15 cellular contexts compared by ENCODE assay signal in genomic region chr9:134681061-134681661, GRCh38. TPM values are rescaled to one million over a fixed set of nuclear protein-coding genes. Genes with fewer than 3 reads are reported as not detected.
DNase-seq lines count a peak whose midpoint lies in the region; ATAC-seq, FAIRE-seq and TF ChIP-seq lines count a peak whose summit lies in the region.
"Had no signal": no experiment of that assay in that cellular context is flagged by ENCODE, and none has a peak within 500 bp of the region (broad histone marks: within the 10 kb centered on the region; RNA-seq: fewer than 3 reads in every experiment).

No MANE protein-coding gene starts in this region.

- BruUV-seq in HepG2 (replicated peaks; lab: Mats Ljungman, UMichigan): no TSS peak

- peak overlapping the region; percentile 57 for H4K91ac ChIP-seq in trophoblast cell (ENCODE audit: low read depth, low read length)

- peak overlapping the region; percentile 79 for H2BK120ac ChIP-seq in trophoblast cell (ENCODE audit: insufficient read depth, low read length, poor library complexity)

- POLR2A ChIA-PET in HepG2 (lab: Yijun Ruan, JAX): no interaction called here

- peak overlapping the region; percentile 65 for H3K14ac ChIP-seq in trophoblast cell (ENCODE audit: low read length)

- 54% methylated on average over 22 of the region's 22 CpGs for WGBS in liver
- WGBS in HepG2 (ENCODE audit: low lambda C conversion rate): 4% methylated on average over 10 of the region's 22 CpGs
- WGBS in heart right ventricle, 2 donors: 47 to 60% methylated on average over 22 of the region's 22 CpGs
- no CpG with 5 or more reads among the region's 22 CpGs for WGBS in trophoblast cell (ENCODE audit: extremely low coverage, insufficient coverage, insufficient read length)

- H3K9ac ChIP-seq in liver (ENCODE audit: low read depth in 1 of 2, low read length in 2 of 2) (no peak overlapping the region), HepG2 (ENCODE audit: insufficient read depth, low read depth, low read length) (no peak overlapping the region), trophoblast cell (ENCODE audit: low read length) (no peak overlapping the region)
- H3K9ac ChIP-seq: parathyroid adenoma had no signal

- H3K27me3 ChIP-seq in liver (ENCODE audit: control insufficient read depth in 4 of 4, insufficient read depth in 4 of 4, low read length in 3 of 4) (peaks cover 0 to 3% (median 0%) of the 10 kb centered on the region in 4 donors), HepG2 (ENCODE audit: control insufficient read depth in 1 of 2, insufficient read depth in 2 of 2, low read length in 2 of 2) (peaks cover 5 to 44% of the 10 kb centered on the region in 2 experiments; a peak in 4 of 5 replicates), heart right ventricle (no peaks in the 10 kb centered on the region), trophoblast cell (ENCODE audit: insufficient read depth, low read length) (no peaks in the 10 kb centered on the region)
- H3K27me3 ChIP-seq: tibial nerve had no signal

- H3K4me3 ChIP-seq in liver (ENCODE audit: low read depth in 1 of 3, low read length in 3 of 3) (no peak overlapping the region), HepG2 (replicated peaks in 1 of 3; ENCODE audit: insufficient read depth in 1 of 3, low read depth in 2 of 3, low read length in 3 of 3) (no peak overlapping the region), heart right ventricle (no peak overlapping the region), trophoblast cell (ENCODE audit: low read depth, low read length) (no peak overlapping the region)
- H3K4me3 ChIP-seq: tibial nerve had no signal

- H3K23ac ChIP-seq in trophoblast cell (ENCODE audit: low read length): no peak overlapping the region

- no peak overlapping the region for H4K12ac ChIP-seq in trophoblast cell (ENCODE audit: low read depth, low read length)

- H3K79me2 ChIP-seq in HepG2 (ENCODE audit: insufficient read depth, low read length) (no peaks in the 10 kb centered on the region), trophoblast cell (ENCODE audit: control insufficient read depth, insufficient read depth, low read length, poor library complexity) (peaks cover 13% of the 10 kb centered on the region)

- H3K27ac ChIP-seq in liver (ENCODE audit: low read depth in 1 of 2, low read length in 2 of 2) (peak overlapping the region; percentile 18 to 46), HepG2 (ENCODE audit: extremely low read length, insufficient read depth, low read length) (no peak overlapping the region), heart right ventricle (peak overlapping the region in 5 of 10 donors; percentile 3 to 51 (median 23)), trophoblast cell (ENCODE audit: low read depth, low read length) (peak overlapping the region; percentile 74)
- H3K27ac ChIP-seq: parathyroid adenoma had no signal

- in situ Hi-C loops in HepG2 (cut with HindIII; ENCODE audit: extremely low pct_ligation_motif_present, low pct_unique_long_range_greater_than_20kb): no loop called here
- in situ Hi-C loops in G401 (cut with HindIII; ENCODE audit: low sequenced_read_pairs): no loop called here

- no peak overlapping the region for H2AFZ ChIP-seq in HepG2 (ENCODE audit: low read length)
- no peak overlapping the region for H2AFZ ChIP-seq in trophoblast cell (ENCODE audit: insufficient read depth, low read length, poor library complexity)
- H2AFZ ChIP-seq: parathyroid adenoma had no signal

- TF ChIP-seq POLR2A in HepG2 (IDR thresholded peaks at IDR 0.05; ENCODE audit: insufficient read depth in 1 of 2, low read depth in 2 of 2, low read length in 2 of 2): no peak

- H3K4me1 ChIP-seq in liver (ENCODE audit: control insufficient read depth in 4 of 4, insufficient read depth in 4 of 4, low read length in 3 of 4) (no peaks in the 10 kb centered on the region), HepG2 (ENCODE audit: insufficient read depth, low read length) (no peaks in the 10 kb centered on the region), heart right ventricle (peaks cover 6 to 34% (median 20%) of the 10 kb centered on the region in 9 donors), trophoblast cell (ENCODE audit: control insufficient read depth in 1 of 2, insufficient read depth in 2 of 2, low read length in 2 of 2) (peaks cover 27 to 39% of the 10 kb centered on the region in 2 experiments)
- H3K4me1 ChIP-seq: parathyroid adenoma had no signal

- H2BK12ac ChIP-seq in trophoblast cell (ENCODE audit: low read length): peak overlapping the region; percentile 58

- no peak for FAIRE-seq in HepG2 (lab: Jason Lieb, UNC)

- no peak for TF ChIP-seq EP300 in HepG2 (IDR thresholded peaks at IDR 0.05; ENCODE audit: low read depth in 2 of 2, low read length in 2 of 2)
- TF ChIP-seq EP300 in HepG2 (CRISPR knock-in tag; IDR thresholded peaks at IDR 0.05; ENCODE audit: borderline replicate concordance): no peak

- DNase-seq in HepG2 (ENCODE audit: low spot score) (no peak), heart right ventricle (no peak), trophoblast cell (no peak), DMS153 (lab: John Stamatoyannopoulos, UW) (no peak), G401 (ENCODE audit: low spot score) (no peak), HuH-7.5 (ENCODE audit: low spot score) (no peak)
- DNase-seq: activated CD4-positive, alpha-beta memory T cell treated with anti-CD3 and anti-CD28 coated beads, Interleukin-2, amount 10 ng/mL, durations not matched to agents 7 days and 5 days; effector memory CD4-positive, alpha-beta T cell; foreskin melanocyte; immature natural killer cell; NCI-H1092 had no signal

- no peak for ATAC-seq in HepG2
- ATAC-seq in heart right ventricle: peak in 6 of 8 donors; percentile 15 to 64 (median 42)
- no peak for ATAC-seq in HG02970 (IDR thresholded peaks at IDR 0.05; ENCODE audit: low FRiP score, unreplicated experiment)

- no peaks in the 10 kb centered on the region for H3K36me3 ChIP-seq in liver (ENCODE audit: control insufficient read depth in 4 of 4, insufficient read depth in 3 of 4, low read depth in 1 of 4, low read length in 3 of 4)
- no peaks in the 10 kb centered on the region for H3K36me3 ChIP-seq in HepG2 (replicated peaks in 1 of 2; ENCODE audit: control insufficient read depth in 1 of 2, insufficient read depth in 2 of 2, low read length in 2 of 2)
- no peaks in the 10 kb centered on the region for H3K36me3 ChIP-seq in heart right ventricle
- H3K36me3 ChIP-seq in trophoblast cell (ENCODE audit: control insufficient read depth in 1 of 2, insufficient read depth in 2 of 2, low read length in 2 of 2): peaks cover 22 to 48% of the 10 kb centered on the region in 2 experiments

- H3K9me3 ChIP-seq in liver (ENCODE audit: control insufficient read depth in 4 of 4, low read length in 3 of 4): peaks cover 0 to 8% (median under 1%) of the 10 kb centered on the region in 4 donors
- H3K9me3 ChIP-seq in HepG2 (ENCODE audit: low read length): peaks cover 10% of the 10 kb centered on the region
- peaks cover 0 to under 1% (median 0%) of the 10 kb centered on the region in 11 donors for H3K9me3 ChIP-seq in heart right ventricle
- peaks cover 8% of the 10 kb centered on the region for H3K9me3 ChIP-seq in trophoblast cell (ENCODE audit: insufficient read depth, low read depth, low read length)
- H3K9me3 ChIP-seq: tibial nerve had no signal

- H2AK5ac ChIP-seq in trophoblast cell (ENCODE audit: low read length): peak overlapping the region; percentile 81

- peaks cover 17% of the 10 kb centered on the region for H3K79me1 ChIP-seq in trophoblast cell (ENCODE audit: low read length)

- TF ChIP-seq CTCF in liver (IDR thresholded peaks at IDR 0.05; ENCODE audit: low read depth, low read length, missing input control) (no peak), HepG2 (CRISPR knock-in tag; IDR thresholded peaks at IDR 0.05) (no peak), heart right ventricle (IDR thresholded peaks at IDR 0.05) (no peak)

- H3K4me2 ChIP-seq in HepG2 (ENCODE audit: low read depth, low read length): no peak overlapping the region
- peak overlapping the region; percentile 32 for H3K4me2 ChIP-seq in trophoblast cell (ENCODE audit: low read length)

- no peak for TF ChIP-seq RAD21 in liver (IDR thresholded peaks at IDR 0.05)
- no peak for TF ChIP-seq RAD21 in HepG2 (CRISPR knock-in tag; IDR thresholded peaks at IDR 0.05)

- H4K8ac ChIP-seq in trophoblast cell (ENCODE audit: low read depth, low read length): peak overlapping the region; percentile 20

- intact Hi-C loops in HepG2 (cut with micrococcal nuclease; ENCODE audit: unreplicated experiment): no loop called here
- intact Hi-C loops in heart right ventricle (cut with DNase I): no loop called here

- peak overlapping the region; percentile 65 for H2BK5ac ChIP-seq in trophoblast cell (ENCODE audit: low read depth, low read length, poor library complexity)

- H3K18ac ChIP-seq in trophoblast cell (ENCODE audit: low read length): peak overlapping the region; percentile 71

- no peaks in the 10 kb centered on the region for H4K20me1 ChIP-seq in HepG2 (ENCODE audit: insufficient read depth, low read length)

- H3K4ac ChIP-seq in trophoblast cell (ENCODE audit: low read depth, low read length): peak overlapping the region; percentile 47

- CTCF ChIA-PET in HepG2 (lab: Yijun Ruan, JAX; ENCODE audit: low intra/inter-chr PET ratio, low total read pairs): no interaction called here

RNA-seq across cellular contexts. Expression of gene COL5A1, which starts 39.6 kb away (rescaled TPM):
- total RNA-seq in liver (10 to 100 TPM; 12.3 to 15.6 TPM), HepG2 (2016; rRNA removed; fragmentation: Illumina TruSeq; extraction: Trizol) (not detected in 2 replicates), heart right ventricle (10 to 100 TPM in 7 of 10 donors, 1 to 10 TPM in 3; 8.1 to 60.0 (median 12.2) TPM)
- polyA plus RNA-seq in liver (10 to 100 TPM in 1 of 2 donors, under 1 TPM in 1; 0.67 to 10.2 TPM), HepG2 (2011; rRNA removed) (under 0.01 TPM in 1 of 2 replicates, not detected in the other), heart right ventricle (10 to 100 TPM; 13.8 to 19.7 TPM)
- not detected in 2 replicates for total RNA-seq in HepG2 (2016; cell fraction: cytosol; rRNA removed; fragmentation: Illumina TruSeq; extraction: Trizol; ENCODE audit: low read depth)
- total RNA-seq in HepG2 (2016; cell fraction: insoluble cytoplasmic fraction; rRNA removed; fragmentation: Illumina TruSeq; extraction: Trizol): not detected in 2 replicates
- not detected in 2 replicates for total RNA-seq in HepG2 (2016; cell fraction: membrane; rRNA removed; fragmentation: Illumina TruSeq; extraction: Trizol)
- total RNA-seq in HepG2 (2016; cell fraction: nucleus; rRNA removed; fragmentation: Illumina TruSeq; extraction: Trizol): not detected in 2 replicates
- under 0.01 TPM in 1 of 2 replicates, not detected in the other for polyA plus RNA-seq in HepG2 (2011; cell fraction: cytosol; rRNA removed)
- polyA plus RNA-seq in HepG2 (2011; cell fraction: nucleus; rRNA removed): 0.07 and 0.08 TPM in 2 replicates
- polyA plus RNA-seq in HepG2 (2012): not detected in 2 replicates
- not detected in 2 replicates for polyA plus RNA-seq in HepG2 (2016; cell fraction: cytosol; fragmentation: Illumina TruSeq; extraction: Trizol; ENCODE audit: low read depth)
- not detected in 2 replicates for polyA plus RNA-seq in HepG2 (2016; cell fraction: insoluble cytoplasmic fraction; fragmentation: Illumina TruSeq; extraction: Trizol; ENCODE audit: low read depth)
- not detected in 2 replicates for polyA plus RNA-seq in HepG2 (2016; cell fraction: membrane; fragmentation: Illumina TruSeq; extraction: Trizol; ENCODE audit: low read depth)
- polyA plus RNA-seq in HepG2 (2016; cell fraction: nucleus; fragmentation: Illumina TruSeq; extraction: Trizol; ENCODE audit: insufficient read depth, low read depth): 0.19 TPM in 1 of 2 replicates, not detected in the other
- polyA minus RNA-seq in HepG2 (2011; rRNA and poly(A)+ RNA removed; ENCODE audit: low replicate concordance): 0.04 and 20.3 TPM in 2 replicates
- polyA minus RNA-seq in HepG2 (2011; cell fraction: cytosol; rRNA and poly(A)+ RNA removed): 0.20 TPM in 1 of 2 replicates, not detected in the other
- not detected in 2 replicates for polyA minus RNA-seq in HepG2 (2011; cell fraction: nucleus; rRNA and poly(A)+ RNA removed)
- 431 and 476 TPM in 2 replicates for polyA plus RNA-seq in trophoblast cell (2013)
- 0.37 and 0.58 TPM in 2 replicates for total RNA-seq in G401 (2014; rRNA removed; shearing (Covaris generic))
- polyA plus RNA-seq: immature natural killer cell had no signal

Comparison
In these comparisons a context has a peak if more than half of its experiments do, and no peak if none do; other contexts are left out.
1. ATAC-seq: peak in heart right ventricle (6 of 8); none in HepG2 (single experiment) and HG02970 (single experiment).